In genomic region chr2:1306029-1306686, GRCh38 we compare ENCODE assay signal across 18 cellular contexts.
"Had no signal": no experiment of that assay in that cellular context is flagged by ENCODE, and none has a peak within 500 bp of the region (broad histone marks: within the 10 kb centered on the region; RNA-seq: fewer than 3 reads in every experiment).

No MANE protein-coding gene starts in this region.

- H3K36me3 ChIP-seq: heart left ventricle had no signal

- H3K4me3 Mint-ChIP-seq: activated naive CD8-positive, alpha-beta T cell; activated T-cell treated with anti-CD3 and anti-CD28 coated beads, Interleukin-2, amount 50 U/mL, for 24 hours; immature natural killer cell; stimulated activated naive CD8-positive, alpha-beta T cell treated with anti-CD3 and anti-CD28 coated beads, Interleukin-15, Interleukin-2, amounts not matched to agents 100 ng/mL and 50 ng/mL, for 24 hours; T-helper 2 cell treated with Interferon-gamma antibody and Interleukin-4, amounts not matched to agents 5 μg/mL and 100 μg/mL, for 36 hours; type B pancreatic cell had no signal

- H3K9me3 ChIP-seq: heart left ventricle had no signal

- H3K4me1 ChIP-seq: heart left ventricle had no signal

- H3K27me3 ChIP-seq: heart left ventricle had no signal

- H3K4me1 Mint-ChIP-seq: immature natural killer cell had no signal

- H3K36me3 Mint-ChIP-seq: activated naive CD8-positive, alpha-beta T cell; immature natural killer cell; type B pancreatic cell had no signal

- H3K27ac ChIP-seq: heart left ventricle, skin epidermis had no signal

- DNase-seq: activated CD4-positive, alpha-beta T cell treated with anti-CD3 and anti-CD28 coated beads, Interleukin-2, amount 50 U/mL, for 48 hours; activated effector memory CD4-positive, alpha-beta T cell treated with anti-CD3 and anti-CD28 coated beads, Interleukin-2, amount 50 U/mL, for 16 hours; activated T-cell treated with anti-CD3 and anti-CD28 coated beads, Interleukin-2, amount 50 U/mL, for 24 hours; cerebellar nuclear complex; effector memory CD4-positive, alpha-beta T cell; foreskin melanocyte; heart left ventricle; immature natural killer cell; right cardiac atrium; stimulated activated CD4-positive, alpha-beta T cell treated with anti-CD3 and anti-CD28 coated beads, Interleukin-15, amount 100 ng/mL, for 24 hours; stimulated activated CD4-positive, alpha-beta T cell treated with anti-CD3 and anti-CD28 coated beads, Interleukin-4, amount 100 ng/mL, for 24 hours; stimulated activated CD8-positive, alpha-beta memory T cell treated with anti-CD3 and anti-CD28 coated beads, Interleukin-4, amount 100 ng/mL, for 48 hours had no signal

- H3K27ac Mint-ChIP-seq: activated naive CD8-positive, alpha-beta T cell; activated T-cell treated with anti-CD3 and anti-CD28 coated beads, Interleukin-2, amount 50 U/mL, for 24 hours; immature natural killer cell; progenitor cell of endocrine pancreas; stimulated activated naive CD8-positive, alpha-beta T cell treated with anti-CD3 and anti-CD28 coated beads, Interleukin-15, Interleukin-2, amounts not matched to agents 100 ng/mL and 50 ng/mL, for 24 hours; T-helper 2 cell treated with Interferon-gamma antibody and Interleukin-4, amounts not matched to agents 5 μg/mL and 100 μg/mL, for 36 hours; type B pancreatic cell had no signal

- H3K9me3 Mint-ChIP-seq: activated T-cell treated with anti-CD3 and anti-CD28 coated beads, Interleukin-2, amount 50 U/mL, for 24 hours; stimulated activated naive CD8-positive, alpha-beta T cell treated with anti-CD3 and anti-CD28 coated beads, Interleukin-15, Interleukin-2, amounts not matched to agents 100 ng/mL and 50 ng/mL, for 24 hours; T-helper 2 cell treated with Interferon-gamma antibody and Interleukin-4, amounts not matched to agents 5 μg/mL and 100 μg/mL, for 36 hours; type B pancreatic cell had no signal

- H3K27me3 Mint-ChIP-seq: activated naive CD8-positive, alpha-beta T cell; activated T-cell treated with anti-CD3 and anti-CD28 coated beads, Interleukin-2, amount 50 U/mL, for 24 hours; stimulated activated naive CD8-positive, alpha-beta T cell treated with anti-CD3 and anti-CD28 coated beads, Interleukin-15, Interleukin-2, amounts not matched to agents 100 ng/mL and 50 ng/mL, for 24 hours had no signal

- H3K4me3 ChIP-seq: heart left ventricle, skin epidermis had no signal
